Comparison of ENCODE assay signal across 10 cellular contexts in genomic region chr13:33279898-33280549, GRCh38. TPM values are rescaled to one million over a fixed set of nuclear protein-coding genes. Genes with fewer than 3 reads are reported as not detected.
DNase-seq lines count a peak whose midpoint lies in the region; ATAC-seq and TF ChIP-seq lines count a peak whose summit lies in the region.
"Had no signal": no experiment of that assay in that cellular context is flagged by ENCODE, and none has a peak within 500 bp of the region (broad histone marks: within the 10 kb centered on the region; RNA-seq: fewer than 3 reads in every experiment).

No MANE protein-coding gene starts in this region.

- DNase-seq in left ventricle myocardium inferior (no peak), Right ventricle myocardium inferior (ENCODE audit: missing footprints) (no peak), colonic mucosa (no peak), lung (ENCODE audit: low spot score) (no peak), aorta (no peak), NCI-H2029 treated with DMSO at 0.1 percent for 48 hours (lab: John Stamatoyannopoulos, UW) (no peak)
- no peak for DNase-seq in activated T-helper 1 cell treated with anti-CD3 and anti-CD28 coated beads, Interleukin-12 subunit alpha, Interleukin-12 subunit beta, Interleukin-2, Interleukin-4 antibody, amounts not matched to agents 30 ng/mL and 10 ng/mL and 1 ng/mL, durations not matched to agents 14 hours and 24 hours and 36 hours (ENCODE audit: low spot score)
- DNase-seq: activated CD4-positive, alpha-beta T cell treated with anti-CD3 and anti-CD28 coated beads, Interleukin-2, amount 50 U/mL, for 1 hour; stimulated activated naive CD4-positive, alpha-beta T cell treated with Interleukin-2 at 50 U/mL for 16 hours had no signal

- H3K9me3 ChIP-seq in left ventricle myocardium inferior (replicated peaks): no peaks in the 10 kb centered on the region
- no peaks in the 10 kb centered on the region for H3K9me3 ChIP-seq in colonic mucosa
- no peaks in the 10 kb centered on the region for H3K9me3 ChIP-seq in lung (ENCODE audit: control insufficient read depth in 2 of 2, insufficient read depth in 1 of 2, low read length in 1 of 2)
- no peaks in the 10 kb centered on the region for H3K9me3 ChIP-seq in aorta (ENCODE audit: control insufficient read depth, low read length)

- ATAC-seq in Right ventricle myocardium inferior: no peak
- ATAC-seq in lung (ENCODE audit: insufficient read depth, low FRiP score): peak; percentile 53
- no peak for ATAC-seq in aorta (ENCODE audit: low FRiP score)
- no peak for ATAC-seq in GM21717 (IDR thresholded peaks at IDR 0.05; ENCODE audit: unreplicated experiment)

- H3K4me3 Mint-ChIP-seq in activated T-helper 1 cell treated with anti-CD3 and anti-CD28 coated beads, Interleukin-12 subunit alpha, Interleukin-12 subunit beta, Interleukin-2, Interleukin-4 antibody, amounts not matched to agents 30 ng/mL and 10 ng/mL and 1 ng/mL, durations not matched to agents 14 hours and 24 hours and 36 hours: no peak overlapping the region

- intact Hi-C loops in left ventricle myocardium inferior (cut with micrococcal nuclease): loop anchor here (10.0 kb wide), 1 partner anchor 45 kb away; no protein-coding TSS in a partner anchor
- intact Hi-C loops in Right ventricle myocardium inferior (cut with DNase I): loop anchor here (5.0 kb wide), 1 partner anchor 153 kb away; no protein-coding TSS in a partner anchor
- intact Hi-C loops in colonic mucosa (cut with DNase I): no loop called here
- intact Hi-C loops in aorta (cut with DNase I): loop anchor here (5.0 to 10.0 kb wide), 5 partner anchors 43 to 252 kb away; no protein-coding TSS in a partner anchor
- intact Hi-C loops in activated T-helper 1 cell treated with anti-CD3 and anti-CD28 coated beads, Interleukin-12 subunit alpha, Interleukin-12 subunit beta, Interleukin-2, Interleukin-4 antibody, amounts not matched to agents 30 ng/mL and 10 ng/mL and 1 ng/mL, durations not matched to agents 14 hours and 24 hours and 36 hours (cut with micrococcal nuclease): no loop called here

- peaks cover 15% of the 10 kb centered on the region for H3K27me3 Mint-ChIP-seq in activated T-helper 1 cell treated with anti-CD3 and anti-CD28 coated beads, Interleukin-12 subunit alpha, Interleukin-12 subunit beta, Interleukin-2, Interleukin-4 antibody, amounts not matched to agents 30 ng/mL and 10 ng/mL and 1 ng/mL, durations not matched to agents 14 hours and 24 hours and 36 hours (ENCODE audit: insufficient read depth)

- H3K27ac ChIP-seq in left ventricle myocardium inferior (replicated peaks): peak overlapping the region; percentile 96
- H3K27ac ChIP-seq in colonic mucosa: peak overlapping the region; percentile 68
- peak overlapping the region; percentile 42 to 84 for H3K27ac ChIP-seq in lung (ENCODE audit: low read depth in 1 of 2, low read length in 1 of 2)
- H3K27ac ChIP-seq in aorta (ENCODE audit: low read depth in 1 of 2, low read length in 2 of 2): peak overlapping the region; percentile 57 to 66

- H3K4me1 ChIP-seq in left ventricle myocardium inferior (peaks cover 99% of the 10 kb centered on the region), colonic mucosa (peaks cover 5% of the 10 kb centered on the region), lung (ENCODE audit: control insufficient read depth in 2 of 2, insufficient read depth in 2 of 2, low read length in 2 of 2) (peaks cover 3 to 41% of the 10 kb centered on the region in 2 donors), aorta (ENCODE audit: control insufficient read depth in 1 of 2, insufficient read depth in 2 of 2, low read length in 2 of 2) (peaks cover 2 to 25% of the 10 kb centered on the region in 2 donors)

- peaks cover 4% of the 10 kb centered on the region for H3K36me3 ChIP-seq in left ventricle myocardium inferior
- H3K36me3 ChIP-seq in colonic mucosa: no peaks in the 10 kb centered on the region
- H3K36me3 ChIP-seq in lung (ENCODE audit: control insufficient read depth in 2 of 2, insufficient read depth in 2 of 2, low read length in 2 of 2): no peaks in the 10 kb centered on the region
- no peaks in the 10 kb centered on the region for H3K36me3 ChIP-seq in aorta (ENCODE audit: control insufficient read depth in 1 of 2, insufficient read depth in 2 of 2, low read length in 1 of 2)

- no peaks in the 10 kb centered on the region for H3K9me3 Mint-ChIP-seq in activated T-helper 1 cell treated with anti-CD3 and anti-CD28 coated beads, Interleukin-12 subunit alpha, Interleukin-12 subunit beta, Interleukin-2, Interleukin-4 antibody, amounts not matched to agents 30 ng/mL and 10 ng/mL and 1 ng/mL, durations not matched to agents 14 hours and 24 hours and 36 hours

- TF ChIP-seq CTCF in left ventricle myocardium inferior (IDR thresholded peaks at IDR 0.05; ENCODE audit: borderline replicate concordance) (no peak), colonic mucosa (IDR thresholded peaks at IDR 0.05) (no peak), lung (IDR thresholded peaks at IDR 0.05; ENCODE audit: control extremely low read depth, extremely low read depth) (no peak)

- H3K9ac ChIP-seq in colonic mucosa (ENCODE audit: low read depth in 2 of 2, low read length in 2 of 2): peak overlapping the region in 1 of 2 donors; percentile 38

- H3K27ac Mint-ChIP-seq in activated T-helper 1 cell treated with anti-CD3 and anti-CD28 coated beads, Interleukin-12 subunit alpha, Interleukin-12 subunit beta, Interleukin-2, Interleukin-4 antibody, amounts not matched to agents 30 ng/mL and 10 ng/mL and 1 ng/mL, durations not matched to agents 14 hours and 24 hours and 36 hours: no peak overlapping the region

- H3K4me1 Mint-ChIP-seq in activated T-helper 1 cell treated with anti-CD3 and anti-CD28 coated beads, Interleukin-12 subunit alpha, Interleukin-12 subunit beta, Interleukin-2, Interleukin-4 antibody, amounts not matched to agents 30 ng/mL and 10 ng/mL and 1 ng/mL, durations not matched to agents 14 hours and 24 hours and 36 hours (ENCODE audit: low read depth): peaks cover 3% of the 10 kb centered on the region

- no peaks in the 10 kb centered on the region for H3K36me3 Mint-ChIP-seq in activated T-helper 1 cell treated with anti-CD3 and anti-CD28 coated beads, Interleukin-12 subunit alpha, Interleukin-12 subunit beta, Interleukin-2, Interleukin-4 antibody, amounts not matched to agents 30 ng/mL and 10 ng/mL and 1 ng/mL, durations not matched to agents 14 hours and 24 hours and 36 hours (ENCODE audit: low read depth)

- H3K27me3 ChIP-seq in left ventricle myocardium inferior (ENCODE audit: low read depth) (no peaks in the 10 kb centered on the region), colonic mucosa (no peaks in the 10 kb centered on the region), lung (ENCODE audit: control insufficient read depth, insufficient read depth) (no peaks in the 10 kb centered on the region), aorta (ENCODE audit: control insufficient read depth in 1 of 2, insufficient read depth in 2 of 2, low read length in 1 of 2) (no peaks in the 10 kb centered on the region)

- 45% methylated on average over 3 of the region's 3 CpGs for WGBS in lung, 2 donors
- WGBS in aorta, 2 donors: 19 to 21% methylated on average over 3 of the region's 3 CpGs

- H3K4me3 ChIP-seq in left ventricle myocardium inferior (peak overlapping the region; percentile 13), colonic mucosa (no peak overlapping the region), lung (no peak overlapping the region), aorta (ENCODE audit: low read length in 2 of 2) (no peak overlapping the region)

RNA-seq across cellular contexts. Expression of gene STARD13, which starts 5.5 kb away (rescaled TPM):
- total RNA-seq in left ventricle myocardium inferior: 29.9 TPM
- total RNA-seq in Right ventricle myocardium inferior: 36.4 TPM
- 10 to 100 TPM; 21.3 to 30.2 TPM for total RNA-seq in colonic mucosa
- 10 to 100 TPM; 49.5 to 91.6 TPM for total RNA-seq in lung
- 1 to 10 TPM; 7.9 to 9.8 TPM for polyA plus RNA-seq in lung
- 10 to 100 TPM; 62.4 to 85.5 TPM for total RNA-seq in aorta
- 10 to 100 TPM; 15.0 to 17.2 TPM for polyA plus RNA-seq in aorta
- total RNA-seq in activated T-helper 1 cell treated with anti-CD3 and anti-CD28 coated beads, Interleukin-12 subunit alpha, Interleukin-12 subunit beta, Interleukin-2, Interleukin-4 antibody, amounts not matched to agents 30 ng/mL and 10 ng/mL and 1 ng/mL, durations not matched to agents 14 hours and 24 hours and 36 hours: 6.9 and 7.2 TPM in 2 replicates

Comparison
In these comparisons a context has a peak if more than half of its experiments do, and no peak if none do; other contexts are left out.
1. intact Hi-C loops: an anchor here in left ventricle myocardium inferior (10.0 kb wide), Right ventricle myocardium inferior (5.0 kb wide) and aorta (5.0 to 10.0 kb wide); none called in colonic mucosa and activated T-helper 1 cell treated with anti-CD3 and anti-CD28 coated beads, Interleukin-12 subunit alpha, Interleukin-12 subunit beta, Interleukin-2, Interleukin-4 antibody, amounts not matched to agents 30 ng/mL and 10 ng/mL and 1 ng/mL, durations not matched to agents 14 hours and 24 hours and 36 hours.